15 cellular contexts compared by ENCODE assay signal in genomic region chr10:14010827-14011574, GRCh38.
"Had no signal": no experiment of that assay in that cellular context is flagged by ENCODE, and none has a peak within 500 bp of the region (broad histone marks: within the 10 kb centered on the region; RNA-seq: fewer than 3 reads in every experiment).

No MANE protein-coding gene starts in this region.

- H3K27me3 Mint-ChIP-seq: activated naive CD4-positive, alpha-beta T cell treated with anti-CD3 and anti-CD28 coated beads, Interleukin-2, amount 50 U/mL, for 24 hours had no signal

- H3K27ac ChIP-seq: coronary artery, epithelial cell of prostate, suprapubic skin had no signal

- ATAC-seq: stimulated activated naive CD8-positive, alpha-beta T cell treated with anti-CD3 and anti-CD28 coated beads, Interleukin-15, Interleukin-2, amounts not matched to agents 100 U/mL and 50 U/mL, for 24 hours had no signal

- H3K27me3 ChIP-seq: suprapubic skin had no signal

- H3K9me3 Mint-ChIP-seq: activated naive CD4-positive, alpha-beta T cell treated with anti-CD3 and anti-CD28 coated beads, Interleukin-2, amount 50 U/mL, for 24 hours; type B pancreatic cell had no signal

- FAIRE-seq: TTC549 had no signal

- DNase-seq: activated CD4-positive, alpha-beta T cell treated with anti-CD3 and anti-CD28 coated beads, Interleukin-2, amount 50 U/mL, for 1 hour; activated T-cell treated with anti-CD3 and anti-CD28 coated beads, Interleukin-2, amount 50 U/mL, for 1 hour; effector CD8-positive, alpha-beta T cell; midbrain; stimulated activated CD4-positive, alpha-beta T cell treated with anti-CD3 and anti-CD28 coated beads, Interleukin-12 subunit alpha, Interleukin-12 subunit beta, amount 100 ng/mL, for 4 hours; stimulated activated CD4-positive, alpha-beta T cell treated with anti-CD3 and anti-CD28 coated beads, Interleukin-2, amount 100 ng/mL, for 48 hours; stimulated activated CD8-positive, alpha-beta memory T cell treated with anti-CD3 and anti-CD28 coated beads, Interleukin-4, amount 100 ng/mL, for 48 hours; stimulated activated naive CD8-positive, alpha-beta T cell treated with anti-CD3 and anti-CD28 coated beads, Interleukin-15, Interleukin-2, amounts not matched to agents 100 U/mL and 50 U/mL, for 24 hours; T-helper 2 cell had no signal

- H3K36me3 Mint-ChIP-seq: activated naive CD4-positive, alpha-beta T cell treated with anti-CD3 and anti-CD28 coated beads, Interleukin-2, amount 50 U/mL, for 24 hours had no signal

- H3K9me3 ChIP-seq: suprapubic skin had no signal

- H3K36me3 ChIP-seq: suprapubic skin had no signal
